8 cellular contexts compared by ENCODE assay signal in genomic region chr3:170357176-170357919, GRCh38.
DNase-seq lines count a peak whose midpoint lies in the region; ATAC-seq and TF ChIP-seq lines count a peak whose summit lies in the region.

TSS of gene SKIL (plus strand) at chr3:170357715. CDS start at chr3:170360332, 2,617 bp downstream.

- peak; percentile 66 for ATAC-seq in GM18511 (IDR thresholded peaks at IDR 0.05; ENCODE audit: unreplicated experiment)
- peak; percentile 60 for ATAC-seq in HG03025 (IDR thresholded peaks at IDR 0.05; ENCODE audit: low FRiP score, unreplicated experiment)

- in situ Hi-C loops in astrocyte of the cerebellum (cut with HindIII; ENCODE audit: low sequenced_read_pairs) = no loop called here

- no peak for TF ChIP-seq CTCF in astrocyte of the cerebellum (IDR thresholded peaks at IDR 0.05; ENCODE audit: low read depth, low read length, missing control alignments)

- DNase-seq in NCI-H2029 treated with DMSO at 0.1 percent for 48 hours (lab: John Stamatoyannopoulos, UW) (peak; percentile 77), T-helper 9 cell (peak; percentile 97), astrocyte of the cerebellum (ENCODE audit: low read depth) (peak; percentile 93), hepatic stellate cell (ENCODE audit: low spot score) (peak; percentile 90), retina (peak; percentile 89), OCI-M2 (lab: John Stamatoyannopoulos, UW; ENCODE audit: unreplicated experiment) (no peak)

- H3K4me3 ChIP-seq in astrocyte of the cerebellum (ENCODE audit: low read depth, low read length) = peak within 1 kb of the TSS; percentile 60
